Comparison of ENCODE assay signal across 8 cellular contexts in genomic region chr12:52121848-52122838, GRCh38. TPM values are rescaled to one million over a fixed set of nuclear protein-coding genes. Genes with fewer than 3 reads are reported as not detected.
A peak's percentile ranks its signal among the peaks of the same experiment; 100 is the strongest.
DNase-seq lines count a peak whose midpoint lies in the region; ATAC-seq and TF ChIP-seq lines count a peak whose summit lies in the region.

No MANE protein-coding gene starts in this region.

- no peaks in the 10 kb centered on the region for H3K79me2 ChIP-seq in HCT116 (ENCODE audit: insufficient read depth, low read length)

- peak; percentile 68 for TF ChIP-seq CTCF in AG10803 (conservative IDR thresholded peaks at IDR 0.05; ENCODE audit: low read length)
- peak; percentile 70 to 83 (median 80) for TF ChIP-seq CTCF in HCT116 (IDR thresholded peaks at IDR 0.05 in 2 of 3, conservative IDR thresholded peaks at IDR 0.05 in 1 of 3; ENCODE audit: borderline replicate concordance in 1 of 3, insufficient read depth in 1 of 3, low read depth in 2 of 3, low read length in 2 of 3)
- TF ChIP-seq CTCF in esophagus squamous epithelium (IDR thresholded peaks at IDR 0.05) = peak; percentile 37 to 87 (median 54)

- H3K4me3 ChIP-seq in AG10803 (ENCODE audit: low read length) (no peak overlapping the region), HCT116 (replicated peaks in 1 of 2; ENCODE audit: low read depth in 1 of 2, low read length in 2 of 2) (no peak overlapping the region), esophagus squamous epithelium (no peak overlapping the region)

- WGBS in esophagus squamous epithelium, 2 donors = 38 to 52% methylated on average over 7 of the region's 20 CpGs

- no peak overlapping the region for H3K27ac ChIP-seq in HCT116 (ENCODE audit: low read depth, low read length)
- no peak overlapping the region for H3K27ac ChIP-seq in esophagus squamous epithelium

- POLR2A ChIA-PET in HCT116 (lab: Charles Lee) = interaction anchor here (0.8 to 1.0 kb wide), 3 partner anchors 25 to 97 kb away, joined by 3 to 5 read pairs (median 3); partner anchors contain the start of gene NR4A1

- peak; percentile 72 for TF ChIP-seq RAD21 in HCT116 (IDR thresholded peaks at IDR 0.05; ENCODE audit: low read depth)

- RAD21 ChIA-PET in HCT116 (lab: Charles Lee; ENCODE audit: low non-redundant PET in 1 of 2, low total read pairs in 2 of 2, uncharacterized antibody in 2 of 2, unreplicated experiment in 2 of 2) = interaction anchor here (1.4 to 1.5 kb wide), 2 partner anchors 97 kb away, joined by 7 to 8 read pairs; no protein-coding TSS in a partner anchor

- CTCF ChIA-PET in HCT116 (lab: Charles Lee) = interaction anchor here (0.6 to 3.8 kb wide), 19 partner anchors 8 to 758 kb away, joined by 3 to 74 read pairs (median 3); partner anchors contain the start of genes ATG101 and NR4A1

- peak overlapping the region; percentile 93 for H2AFZ ChIP-seq in HCT116 (ENCODE audit: low read depth, low read length, poor library complexity, severe bottlenecking)

- intact Hi-C loops in HCT116 (cut with micrococcal nuclease) = no loop called here
- intact Hi-C loops in esophagus squamous epithelium (cut with DNase I) = no loop called here

- H3K27me3 ChIP-seq in HCT116 (ENCODE audit: insufficient read depth, low read length) (no peaks in the 10 kb centered on the region), esophagus squamous epithelium (peaks cover 0 to 40% (median 0%) of the 10 kb centered on the region in 4 donors)

- no TSS peak for BruUV-seq in HCT116 (replicated peaks; lab: Mats Ljungman, UMichigan)

- no peaks in the 10 kb centered on the region for H3K9me3 Mint-ChIP-seq in natural killer cell treated with Interleukin-12 subunit alpha and Interleukin-12 subunit beta and Interleukin-15 and Interleukin-18, amount 100 ng/mL, for 72 hours
- H3K9me3 Mint-ChIP-seq in stimulated activated naive CD8-positive, alpha-beta T cell treated with anti-CD3 and anti-CD28 coated beads, Interleukin-15, amount 100 ng/mL, for 72 hours = no peaks in the 10 kb centered on the region

- peak overlapping the region; percentile 35 for H3K4me2 ChIP-seq in HCT116 (ENCODE audit: low read length)

- no peak overlapping the region for H3K9ac ChIP-seq in HCT116 (ENCODE audit: low read length)

- ATAC-seq in HCT116 (peak; percentile 58), GM19035 (IDR thresholded peaks at IDR 0.05; ENCODE audit: unreplicated experiment) (no peak)
- peak in 1 of 2 donors; percentile 51 for ATAC-seq in natural killer cell treated with Interleukin-12 subunit alpha and Interleukin-12 subunit beta and Interleukin-15 and Interleukin-18, amount 100 ng/mL, for 72 hours
- ATAC-seq in stimulated activated naive CD8-positive, alpha-beta T cell treated with anti-CD3 and anti-CD28 coated beads, Interleukin-15, amount 100 ng/mL, for 72 hours = no peak

- H3K9me3 ChIP-seq in HCT116 (ENCODE audit: control insufficient read depth in 1 of 2, insufficient read depth in 1 of 2, low read depth in 1 of 2, low read length in 2 of 2) = no peaks in the 10 kb centered on the region
- H3K9me3 ChIP-seq in esophagus squamous epithelium = no peaks in the 10 kb centered on the region

- H4K20me1 ChIP-seq in HCT116 (ENCODE audit: insufficient read depth) = no peaks in the 10 kb centered on the region

- H3K9me2 ChIP-seq in HCT116 (ENCODE audit: insufficient read depth) = no peaks in the 10 kb centered on the region

- no peak overlapping the region for H3K27ac Mint-ChIP-seq in natural killer cell treated with Interleukin-12 subunit alpha and Interleukin-12 subunit beta and Interleukin-15 and Interleukin-18, amount 100 ng/mL, for 72 hours
- H3K27ac Mint-ChIP-seq in stimulated activated naive CD8-positive, alpha-beta T cell treated with anti-CD3 and anti-CD28 coated beads, Interleukin-15, amount 100 ng/mL, for 72 hours = no peak overlapping the region

- peaks cover 16 to 20% of the 10 kb centered on the region in 2 donors for H3K27me3 Mint-ChIP-seq in natural killer cell treated with Interleukin-12 subunit alpha and Interleukin-12 subunit beta and Interleukin-15 and Interleukin-18, amount 100 ng/mL, for 72 hours
- peaks cover 64% of the 10 kb centered on the region for H3K27me3 Mint-ChIP-seq in stimulated activated naive CD8-positive, alpha-beta T cell treated with anti-CD3 and anti-CD28 coated beads, Interleukin-15, amount 100 ng/mL, for 72 hours

- no peaks in the 10 kb centered on the region for H3K36me3 ChIP-seq in HCT116 (ENCODE audit: control insufficient read depth in 1 of 2, insufficient read depth in 2 of 2, low read length in 2 of 2)
- no peaks in the 10 kb centered on the region for H3K36me3 ChIP-seq in esophagus squamous epithelium

- no peaks in the 10 kb centered on the region for H3K4me1 Mint-ChIP-seq in natural killer cell treated with Interleukin-12 subunit alpha and Interleukin-12 subunit beta and Interleukin-15 and Interleukin-18, amount 100 ng/mL, for 72 hours (ENCODE audit: low read depth in 2 of 2)
- H3K4me1 Mint-ChIP-seq in stimulated activated naive CD8-positive, alpha-beta T cell treated with anti-CD3 and anti-CD28 coated beads, Interleukin-15, amount 100 ng/mL, for 72 hours = peaks cover 42% of the 10 kb centered on the region

- TF ChIP-seq POLR2A in HCT116 (IDR thresholded peaks at IDR 0.05; ENCODE audit: borderline replicate concordance, extremely low read depth, insufficient read depth, insufficient read length) (no peak), esophagus squamous epithelium (IDR thresholded peaks at IDR 0.05) (no peak)

- H3K4me1 ChIP-seq in HCT116 (ENCODE audit: control insufficient read depth in 1 of 2, insufficient read depth in 2 of 2, low read length in 2 of 2) (peaks cover 0 to 17% of the 10 kb centered on the region in 2 experiments; a peak in 2 of 4 replicates), esophagus squamous epithelium (peaks cover 3 to 61% (median 19%) of the 10 kb centered on the region in 3 donors)

- H3K36me3 Mint-ChIP-seq in natural killer cell treated with Interleukin-12 subunit alpha and Interleukin-12 subunit beta and Interleukin-15 and Interleukin-18, amount 100 ng/mL, for 72 hours = no peaks in the 10 kb centered on the region

- H3K4me3 Mint-ChIP-seq in natural killer cell treated with Interleukin-12 subunit alpha and Interleukin-12 subunit beta and Interleukin-15 and Interleukin-18, amount 100 ng/mL, for 72 hours = no peak overlapping the region
- H3K4me3 Mint-ChIP-seq in stimulated activated naive CD8-positive, alpha-beta T cell treated with anti-CD3 and anti-CD28 coated beads, Interleukin-15, amount 100 ng/mL, for 72 hours = no peak overlapping the region

- DNase-seq in AG10803 (ENCODE audit: low read depth) (peak; percentile 40), HCT116 (ENCODE audit: low read depth, low spot score) (no peak), NOMO-1 (lab: John Stamatoyannopoulos, UW; ENCODE audit: unreplicated experiment in 2 of 2) (peak; percentile 38 to 47), activated T-cell treated with anti-CD3 and anti-CD28 coated beads for 4 hours (peak; percentile 55), esophagus squamous epithelium (lab: John Stamatoyannopoulos, UW) (no peak)
- peak; percentile 70 for DNase-seq in natural killer cell treated with Interleukin-12 subunit alpha and Interleukin-12 subunit beta and Interleukin-15 and Interleukin-18, amount 100 ng/mL, for 72 hours (ENCODE audit: low spot score)
- DNase-seq in stimulated activated naive CD8-positive, alpha-beta T cell treated with anti-CD3 and anti-CD28 coated beads, Interleukin-15, amount 100 ng/mL, for 72 hours = peak; percentile 60

TF ChIP-seq in HCT116, 20 proteins besides CTCF, POLR2A, EP300 and RAD21:
- TF ChIP-seq EZH2phosphoT487 (IDR thresholded peaks at IDR 0.05; ENCODE audit: borderline replicate concordance) = no peak
- TF ChIP-seq TCF7L2 (IDR thresholded peaks at IDR 0.05; ENCODE audit: borderline replicate concordance, extremely low read depth, insufficient read depth, insufficient read length) = peak; percentile 59

RNA-seq across cellular contexts. Expression of gene SMIM41, which starts 42.6 kb away (rescaled TPM):
- not detected for total RNA-seq in HCT116 (2021; ENCODE audit: unreplicated experiment)
- not detected in 2 replicates for polyA plus RNA-seq in HCT116 (2012)
- total RNA-seq in esophagus squamous epithelium = 1 to 10 TPM in 2 of 4 donors, under 1 TPM in 1, not detected in 1; 0.50 to 5.7 (median 1.8) TPM
- not detected for total RNA-seq in natural killer cell treated with Interleukin-12 subunit alpha and Interleukin-12 subunit beta and Interleukin-15 and Interleukin-18, amount 100 ng/mL, for 72 hours

RNA-seq across cellular contexts. Expression of gene ATG101, which starts 52.4 kb away (rescaled TPM):
- total RNA-seq in HCT116 (2021; ENCODE audit: unreplicated experiment) = 49.2 TPM
- polyA plus RNA-seq in HCT116 (2012) = 69.2 and 101 TPM in 2 replicates
- 10 to 100 TPM; 36.7 to 54.7 (median 40.4) TPM for total RNA-seq in esophagus squamous epithelium
- 10 to 100 TPM; 43.1 to 55.1 TPM for total RNA-seq in natural killer cell treated with Interleukin-12 subunit alpha and Interleukin-12 subunit beta and Interleukin-15 and Interleukin-18, amount 100 ng/mL, for 72 hours

Comparison
In these comparisons a context has a peak if more than half of its experiments do, and no peak if none do; other contexts are left out.
1. DNase-seq: peak in AG10803 (single experiment), NOMO-1 (2 of 2), activated T-cell treated with anti-CD3 and anti-CD28 coated beads for 4 hours (single experiment), natural killer cell treated with Interleukin-12 subunit alpha and Interleukin-12 subunit beta and Interleukin-15 and Interleukin-18, amount 100 ng/mL, for 72 hours (single experiment) and stimulated activated naive CD8-positive, alpha-beta T cell treated with anti-CD3 and anti-CD28 coated beads, Interleukin-15, amount 100 ng/mL, for 72 hours (2 of 2); none in HCT116 (single experiment) and esophagus squamous epithelium (single experiment).
2. Peak in every context shown above with its lines, with median percentiles within 50 percentile points of each other: CTCF ChIP-seq.